9 cellular contexts compared by ENCODE assay signal in genomic region chr14:95774265-95775160, GRCh38.
DNase-seq lines count a peak whose midpoint lies in the region; ATAC-seq and TF ChIP-seq lines count a peak whose summit lies in the region.
"Had no signal": no experiment of that assay in that cellular context is flagged by ENCODE, and none has a peak within 500 bp of the region (broad histone marks: within the 10 kb centered on the region; RNA-seq: fewer than 3 reads in every experiment).

No MANE protein-coding gene starts in this region.

- H4K20me1 ChIP-seq in HCT116 (ENCODE audit: insufficient read depth) (no peaks in the 10 kb centered on the region), PC-3 (ENCODE audit: low read length) (no peaks in the 10 kb centered on the region)

- H3F3A ChIP-seq in PC-3 (ENCODE audit: low read length, unreplicated experiment), result no peaks in the 10 kb centered on the region

- H3K27ac ChIP-seq in HCT116 (ENCODE audit: low read depth, low read length), result no peak overlapping the region
- no peak overlapping the region for H3K27ac ChIP-seq in PC-3 (ENCODE audit: low read length)
- H3K27ac ChIP-seq in gastroesophageal sphincter, result no peak overlapping the region
- H3K27ac ChIP-seq: SK-N-MC had no signal

- no peak for TF ChIP-seq EP300 in gastroesophageal sphincter (IDR thresholded peaks at IDR 0.05)

- H3K4me3 ChIP-seq in HCT116 (replicated peaks in 1 of 2; ENCODE audit: low read depth in 1 of 2, low read length in 2 of 2), result no peak overlapping the region
- no peak overlapping the region for H3K4me3 ChIP-seq in PC-3 (ENCODE audit: low read length)
- no peak overlapping the region for H3K4me3 ChIP-seq in gastroesophageal sphincter
- no peak overlapping the region for H3K4me3 ChIP-seq in retinal pigment epithelial cell (ENCODE audit: low read length)
- H3K4me3 ChIP-seq: SK-N-MC had no signal

- intact Hi-C loops in HCT116 (cut with micrococcal nuclease) (loop anchor here (1.0 to 10.0 kb wide), 4 partner anchors 92 to 350 kb away; no protein-coding TSS in a partner anchor), PC-3 (cut with micrococcal nuclease) (loop anchor here (10.0 kb wide), 1 partner anchor 350 kb away; no protein-coding TSS in a partner anchor)

- POLR2A ChIA-PET in HCT116 (lab: Charles Lee), result no interaction called here
- POLR2A ChIA-PET in PC-3 (lab: Charles Lee; ENCODE audit: unreplicated experiment), result no interaction called here

- no peak overlapping the region for H3K4me2 ChIP-seq in HCT116 (ENCODE audit: low read length)
- H3K4me2 ChIP-seq in PC-3 (ENCODE audit: low read length), result no peak overlapping the region

- H3K9me2 ChIP-seq in HCT116 (ENCODE audit: insufficient read depth) (no peaks in the 10 kb centered on the region), PC-3 (replicated peaks; ENCODE audit: low read length) (no peaks in the 10 kb centered on the region)

- TF ChIP-seq RAD21 in HCT116 (IDR thresholded peaks at IDR 0.05; ENCODE audit: low read depth), result peak; percentile 63

- peak; percentile 66 to 93 (median 91); a peak in 5 of 6 replicates for TF ChIP-seq CTCF in HCT116 (IDR thresholded peaks at IDR 0.05 in 2 of 3, conservative IDR thresholded peaks at IDR 0.05 in 1 of 3; ENCODE audit: borderline replicate concordance in 1 of 3, insufficient read depth in 1 of 3, low read depth in 2 of 3, low read length in 2 of 3)
- peak; percentile 82 for TF ChIP-seq CTCF in PC-3 (conservative IDR thresholded peaks at IDR 0.05; ENCODE audit: low read depth, low read length)
- peak; percentile 63 to 78 (median 74) for TF ChIP-seq CTCF in gastroesophageal sphincter (IDR thresholded peaks at IDR 0.05)
- TF ChIP-seq CTCF in retinal pigment epithelial cell (conservative IDR thresholded peaks at IDR 0.05; ENCODE audit: low read depth, low read length), result peak; percentile 83

- H3K9me3 ChIP-seq in HCT116 (ENCODE audit: control insufficient read depth in 1 of 2, insufficient read depth in 1 of 2, low read depth in 1 of 2, low read length in 2 of 2), result no peaks in the 10 kb centered on the region
- H3K9me3 ChIP-seq in PC-3 (ENCODE audit: low read length), result no peaks in the 10 kb centered on the region
- no peaks in the 10 kb centered on the region for H3K9me3 ChIP-seq in gastroesophageal sphincter

- BruUV-seq in HCT116 (replicated peaks; lab: Mats Ljungman, UMichigan) (no TSS peak), PC-3 (replicated peaks; lab: Mats Ljungman, UMichigan) (no TSS peak)

- peaks cover 7% of the 10 kb centered on the region; the same call in 1 of the 2 replicates for H3K27me3 ChIP-seq in HCT116 (ENCODE audit: insufficient read depth, low read length)
- H3K27me3 ChIP-seq in PC-3 (ENCODE audit: low read length), result 0 out of 2 replicates have a peak, but pooled peaks cover 5% of the 10 kb centered on the region
- H3K27me3 ChIP-seq in gastroesophageal sphincter, result peaks cover 21% of the 10 kb centered on the region

- no peaks in the 10 kb centered on the region for H3K79me2 ChIP-seq in HCT116 (ENCODE audit: insufficient read depth, low read length)
- H3K79me2 ChIP-seq in PC-3 (ENCODE audit: low read length), result no peaks in the 10 kb centered on the region

- H3K9ac ChIP-seq in HCT116 (ENCODE audit: low read length) (no peak overlapping the region), PC-3 (ENCODE audit: low read length) (no peak overlapping the region)

- 57 to 61% methylated on average over 17 to 28 of the region's 28 CpGs for WGBS in gastroesophageal sphincter (ENCODE audit: low coverage in 1 of 2), 2 donors

- CTCF ChIA-PET in HCT116 (lab: Charles Lee), result interaction anchor here (0.6 to 1.5 kb wide), 14 partner anchors 9 to 682 kb away, joined by 3 to 10 read pairs (median 3); no protein-coding TSS in a partner anchor
- CTCF ChIA-PET in PC-3 (lab: Charles Lee), result interaction anchor here (0.6 kb wide), 1 partner anchor 249 kb away, joined by 3 read pairs; no protein-coding TSS in a partner anchor

- DNase-seq in COLO829 (ENCODE audit: low spot score) (peak; percentile 45), HCT116 (ENCODE audit: low read depth, low spot score) (peak; percentile 56), PC-3 (peak; percentile 71), retinal pigment epithelial cell (ENCODE audit: low read depth) (no peak), hippocampal formation (lab: John Stamatoyannopoulos, UW) (no peak)
- peak; percentile 6 to 19 for DNase-seq in activated T-helper 1 cell treated with anti-CD3 and anti-CD28 coated beads, Interleukin-2, amount 50 U/mL, for 16 hours (ENCODE audit: low read depth in 1 of 2, low spot score in 1 of 2)

- H3K36me3 ChIP-seq in HCT116 (ENCODE audit: control insufficient read depth in 1 of 2, insufficient read depth in 2 of 2, low read length in 2 of 2) (no peaks in the 10 kb centered on the region), PC-3 (ENCODE audit: low read depth, low read length) (no peaks in the 10 kb centered on the region), gastroesophageal sphincter (no peaks in the 10 kb centered on the region)

- RAD21 ChIA-PET in HCT116 (lab: Charles Lee; ENCODE audit: low non-redundant PET in 1 of 2, low total read pairs in 2 of 2, uncharacterized antibody in 2 of 2, unreplicated experiment in 2 of 2), result interaction anchor here in 1 of 2 experiments (1.5 kb wide), 1 partner anchor 220 kb away, joined by 4 read pairs; no protein-coding TSS in a partner anchor

- ATAC-seq in HCT116 (peak; percentile 70), PC-3 (no peak), gastroesophageal sphincter (no peak), GM19467 (IDR thresholded peaks at IDR 0.05; ENCODE audit: unreplicated experiment) (no peak)

- H3K4me1 ChIP-seq in HCT116 (ENCODE audit: control insufficient read depth in 1 of 2, insufficient read depth in 2 of 2, low read length in 2 of 2) (no peaks in the 10 kb centered on the region), PC-3 (ENCODE audit: insufficient read depth, low read length) (no peaks in the 10 kb centered on the region), gastroesophageal sphincter (no peaks in the 10 kb centered on the region)

- H2AFZ ChIP-seq in HCT116 (ENCODE audit: low read depth, low read length, poor library complexity, severe bottlenecking) (no peak overlapping the region), PC-3 (ENCODE audit: low read length) (no peak overlapping the region)

- TF ChIP-seq POLR2A in HCT116 (IDR thresholded peaks at IDR 0.05; ENCODE audit: borderline replicate concordance, extremely low read depth, insufficient read depth, insufficient read length) (no peak), gastroesophageal sphincter (IDR thresholded peaks at IDR 0.05) (no peak)

TF ChIP-seq in HCT116, 20 proteins besides CTCF, POLR2A, EP300 and RAD21:
- TF ChIP-seq ZFX (IDR thresholded peaks at IDR 0.05) (no peak), POLR2AphosphoS5 (IDR thresholded peaks at IDR 0.05; ENCODE audit: low read depth, low read length) (no peak), MAX (IDR thresholded peaks at IDR 0.05) (peak; percentile 89), EGR1 (IDR thresholded peaks at IDR 0.05; ENCODE audit: low read depth) (no peak), TCF7L2 (IDR thresholded peaks at IDR 0.05; ENCODE audit: borderline replicate concordance, extremely low read depth, insufficient read depth, insufficient read length) (peak; percentile 28)

Comparison
In these comparisons a context has a peak if more than half of its experiments do, and no peak if none do; other contexts are left out.
1. DNase-seq: peak in COLO829 (single experiment), HCT116 (single experiment), PC-3 (single experiment) and activated T-helper 1 cell treated with anti-CD3 and anti-CD28 coated beads, Interleukin-2, amount 50 U/mL, for 16 hours (2 of 2); none in retinal pigment epithelial cell (single experiment) and hippocampal formation (0 of 2).
2. Peak in every context shown above with its lines, with median percentiles within 50 percentile points of each other: CTCF ChIP-seq.